ENCODE assay signal across 8 cellular contexts in the genomic region with DNA sequence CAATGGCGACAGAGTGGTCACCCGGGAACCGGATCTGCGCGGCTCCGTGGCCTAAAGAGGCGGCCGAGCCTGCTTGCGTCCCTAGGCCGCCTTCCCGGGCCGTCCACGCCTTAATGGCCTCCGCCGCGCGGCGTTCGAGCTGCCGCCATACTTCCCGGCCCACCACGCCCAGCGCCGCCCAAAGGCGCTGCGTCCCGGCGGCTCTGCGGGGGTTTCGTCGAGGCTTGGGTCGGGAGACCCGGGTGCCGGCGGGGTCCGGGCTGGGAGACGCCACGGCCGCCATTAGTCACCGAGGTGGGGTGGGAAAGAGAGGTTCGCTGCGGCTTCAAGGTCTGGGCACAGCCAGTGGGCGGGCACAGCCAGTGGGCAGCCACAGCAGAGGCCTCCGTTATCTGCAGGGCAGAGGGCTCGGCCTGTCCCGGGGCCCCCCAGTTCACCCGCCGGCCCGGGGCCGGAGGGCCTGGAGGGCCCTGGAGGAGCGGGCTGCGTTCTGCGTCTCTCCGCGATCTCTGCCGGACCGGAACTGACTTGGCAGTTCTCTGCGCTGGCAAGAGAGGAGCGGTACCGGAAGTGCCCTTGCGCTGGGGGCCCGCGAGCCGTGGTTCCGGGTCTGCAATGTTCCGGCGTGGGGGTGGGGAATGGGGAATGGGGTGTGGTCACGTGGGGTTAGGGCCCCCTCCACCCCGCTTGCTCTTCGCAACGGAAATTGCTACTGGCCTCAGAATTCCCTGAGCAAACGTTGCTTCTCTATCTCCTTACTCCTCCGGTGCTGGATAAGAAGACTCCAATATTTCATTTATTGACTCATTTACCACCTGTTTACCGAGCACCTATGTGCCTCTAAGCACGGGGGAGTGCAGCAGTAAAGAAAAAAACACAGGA.
DNase-seq lines count a peak whose midpoint lies in the region; ATAC-seq and TF ChIP-seq lines count a peak whose summit lies in the region.

No MANE protein-coding gene starts in this region.

- intact Hi-C loops in colonic mucosa (cut with DNase I), result no loop called here

- peak overlapping the region; percentile 93 for H3K27ac ChIP-seq in colonic mucosa

- H3K9ac ChIP-seq in colonic mucosa (ENCODE audit: low read depth in 2 of 2, low read length in 2 of 2), result peak overlapping the region; percentile 76 to 100

- peak; percentile 88 for ATAC-seq in HG03442 (IDR thresholded peaks at IDR 0.05; ENCODE audit: unreplicated experiment)

- DNase-seq in AML-193 (lab: John Stamatoyannopoulos, UW) (peak; percentile 76 to 80), NCI-H510A treated with DMSO at 0.1 percent for 48 hours (lab: John Stamatoyannopoulos, UW) (peak; percentile 88), colonic mucosa (peak; percentile 96), left kidney (ENCODE audit: low read depth, low spot score) (peak; percentile 96)
- DNase-seq in activated CD4-positive, alpha-beta T cell treated with anti-CD3 and anti-CD28 coated beads for 48 hours, result peak; percentile 96
- peak; percentile 88 to 89 for DNase-seq in stimulated activated CD4-positive, alpha-beta T cell treated with anti-CD3 and anti-CD28 coated beads, Interleukin-1b, Interleukin-23, amount 100 ng/mL, for 4 hours (ENCODE audit: low read depth in 2 of 2)

- no peaks in the 10 kb centered on the region for H3K27me3 ChIP-seq in colonic mucosa

- peaks cover 8% of the 10 kb centered on the region for H3K4me1 ChIP-seq in colonic mucosa

- H3K9me3 ChIP-seq in colonic mucosa, result no peaks in the 10 kb centered on the region

- no peaks in the 10 kb centered on the region for H3K36me3 ChIP-seq in colonic mucosa

- peak overlapping the region; percentile 64 for H3K4me3 ChIP-seq in colonic mucosa

- TF ChIP-seq POLR2A in GM19193 (IDR thresholded peaks at IDR 0.05; ENCODE audit: extremely low read depth, insufficient read depth, insufficient read length), result peak; percentile 98

- no peak for TF ChIP-seq CTCF in colonic mucosa (IDR thresholded peaks at IDR 0.05)

Comparison
In these comparisons a context has a peak if more than half of its experiments do, and no peak if none do; other contexts are left out.
1. Peak in every context shown above with its lines: DNase-seq, ATAC-seq, H3K4me3 ChIP-seq and H3K27ac ChIP-seq.